ENCODE assay signal across 4 cellular contexts in the genomic region with DNA sequence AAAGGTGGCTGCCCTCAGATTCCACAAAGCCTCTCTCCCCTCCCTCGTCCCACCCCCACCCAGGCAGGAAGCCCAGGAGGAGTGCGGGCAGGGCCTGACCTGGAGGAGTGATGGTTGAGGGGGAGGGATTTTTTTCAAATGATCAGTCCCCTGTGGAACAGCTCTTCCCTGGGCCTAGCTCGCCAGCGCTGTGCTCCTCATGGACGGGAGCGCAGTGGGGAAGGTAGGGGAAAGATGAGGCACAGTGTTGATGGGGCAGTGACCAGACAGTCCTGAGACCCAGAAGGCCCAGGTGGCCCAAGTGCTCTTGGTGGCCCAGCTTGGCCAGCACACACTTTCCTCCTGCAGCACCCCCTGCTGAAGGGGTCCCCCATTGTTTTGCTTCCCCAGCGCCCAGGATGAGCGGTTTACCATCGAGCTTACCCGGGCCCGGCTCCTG.
TF ChIP-seq lines count a peak whose summit lies in the region.

No MANE protein-coding gene starts in this region.

TF ChIP-seq in SK-N-SH, 30 proteins besides CTCF, POLR2A, EP300 and RAD21:
- no peak for TF ChIP-seq RCOR1 (IDR thresholded peaks at IDR 0.05; ENCODE audit: low read length)
- TF ChIP-seq TCF12 (IDR thresholded peaks at IDR 0.05), result no peak
- no peak for TF ChIP-seq TEAD4 (IDR thresholded peaks at IDR 0.05; ENCODE audit: borderline replicate concordance, insufficient read depth)
- no peak for TF ChIP-seq FOSL2 (IDR thresholded peaks at IDR 0.05; ENCODE audit: borderline replicate concordance, low read depth)
- TF ChIP-seq ELF1 (IDR thresholded peaks at IDR 0.05), result no peak
- no peak for TF ChIP-seq SIN3A (IDR thresholded peaks at IDR 0.05; ENCODE audit: borderline replicate concordance, low read depth, low read length)

TF ChIP-seq in SK-N-SH treated with all-trans-retinoic acid at 6 μM for 48 hours, 23 proteins besides CTCF, POLR2A, EP300 and RAD21:
- TF ChIP-seq TOX (CRISPR knock-in tag; IDR thresholded peaks at IDR 0.05; ENCODE audit: borderline replicate concordance) (no peak), ISL1 (CRISPR knock-in tag; IDR thresholded peaks at IDR 0.05) (no peak), ESRRG (CRISPR knock-in tag; IDR thresholded peaks at IDR 0.05) (no peak)
- TF ChIP-seq, protein P1, sequence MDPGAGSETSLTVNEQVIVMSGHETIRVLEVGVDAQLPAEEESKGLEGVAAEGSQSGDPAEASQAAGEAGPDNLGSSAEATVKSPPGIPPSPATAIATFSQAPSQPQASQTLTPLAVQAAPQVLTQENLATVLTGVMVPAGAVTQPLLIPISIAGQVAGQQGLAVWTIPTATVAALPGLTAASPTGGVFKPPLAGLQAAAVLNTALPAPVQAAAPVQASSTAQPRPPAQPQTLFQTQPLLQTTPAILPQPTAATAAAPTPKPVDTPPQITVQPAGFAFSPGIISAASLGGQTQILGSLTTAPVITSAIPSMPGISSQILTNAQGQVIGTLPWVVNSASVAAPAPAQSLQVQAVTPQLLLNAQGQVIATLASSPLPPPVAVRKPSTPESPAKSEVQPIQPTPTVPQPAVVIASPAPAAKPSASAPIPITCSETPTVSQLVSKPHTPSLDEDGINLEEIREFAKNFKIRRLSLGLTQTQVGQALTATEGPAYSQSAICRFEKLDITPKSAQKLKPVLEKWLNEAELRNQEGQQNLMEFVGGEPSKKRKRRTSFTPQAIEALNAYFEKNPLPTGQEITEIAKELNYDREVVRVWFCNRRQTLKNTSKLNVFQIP (CRISPR knock-in tag; IDR thresholded peaks at IDR 0.05; ENCODE audit: borderline replicate concordance, low read depth), result no peak
- TF ChIP-seq, protein P2, sequence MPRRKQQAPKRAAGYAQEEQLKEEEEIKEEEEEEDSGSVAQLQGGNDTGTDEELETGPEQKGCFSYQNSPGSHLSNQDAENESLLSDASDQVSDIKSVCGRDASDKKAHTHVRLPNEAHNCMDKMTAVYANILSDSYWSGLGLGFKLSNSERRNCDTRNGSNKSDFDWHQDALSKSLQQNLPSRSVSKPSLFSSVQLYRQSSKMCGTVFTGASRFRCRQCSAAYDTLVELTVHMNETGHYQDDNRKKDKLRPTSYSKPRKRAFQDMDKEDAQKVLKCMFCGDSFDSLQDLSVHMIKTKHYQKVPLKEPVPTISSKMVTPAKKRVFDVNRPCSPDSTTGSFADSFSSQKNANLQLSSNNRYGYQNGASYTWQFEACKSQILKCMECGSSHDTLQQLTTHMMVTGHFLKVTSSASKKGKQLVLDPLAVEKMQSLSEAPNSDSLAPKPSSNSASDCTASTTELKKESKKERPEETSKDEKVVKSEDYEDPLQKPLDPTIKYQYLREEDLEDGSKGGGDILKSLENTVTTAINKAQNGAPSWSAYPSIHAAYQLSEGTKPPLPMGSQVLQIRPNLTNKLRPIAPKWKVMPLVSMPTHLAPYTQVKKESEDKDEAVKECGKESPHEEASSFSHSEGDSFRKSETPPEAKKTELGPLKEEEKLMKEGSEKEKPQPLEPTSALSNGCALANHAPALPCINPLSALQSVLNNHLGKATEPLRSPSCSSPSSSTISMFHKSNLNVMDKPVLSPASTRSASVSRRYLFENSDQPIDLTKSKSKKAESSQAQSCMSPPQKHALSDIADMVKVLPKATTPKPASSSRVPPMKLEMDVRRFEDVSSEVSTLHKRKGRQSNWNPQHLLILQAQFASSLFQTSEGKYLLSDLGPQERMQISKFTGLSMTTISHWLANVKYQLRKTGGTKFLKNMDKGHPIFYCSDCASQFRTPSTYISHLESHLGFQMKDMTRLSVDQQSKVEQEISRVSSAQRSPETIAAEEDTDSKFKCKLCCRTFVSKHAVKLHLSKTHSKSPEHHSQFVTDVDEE (CRISPR knock-in tag; IDR thresholded peaks at IDR 0.05), result no peak

TF ChIP-seq in K562, 482 proteins besides CTCF, POLR2A, EP300 and RAD21:
- TF ChIP-seq POLR2G (IDR thresholded peaks at IDR 0.05; ENCODE audit: low read depth, low read length), result peak; percentile 34
- no peak for TF ChIP-seq SMAD1 (IDR thresholded peaks at IDR 0.05; ENCODE audit: low read depth, low read length, partially characterized antibody)

TF ChIP-seq in liver, 16 proteins besides CTCF, POLR2A, EP300 and RAD21:
- no peak for TF ChIP-seq FOXA1 (IDR thresholded peaks at IDR 0.05)
- TF ChIP-seq SP1 (IDR thresholded peaks at IDR 0.05), result no peak
- TF ChIP-seq RXRA (IDR thresholded peaks at IDR 0.05), result peak; percentile 49 to 81
- peak; percentile 29 for TF ChIP-seq YY1 (IDR thresholded peaks at IDR 0.05)
- TF ChIP-seq HNF4A (conservative IDR thresholded peaks at IDR 0.05), result peak in 1 of 2 donors; percentile 35
